Comparison of ENCODE assay signal across 8 cellular contexts in the genomic region with DNA sequence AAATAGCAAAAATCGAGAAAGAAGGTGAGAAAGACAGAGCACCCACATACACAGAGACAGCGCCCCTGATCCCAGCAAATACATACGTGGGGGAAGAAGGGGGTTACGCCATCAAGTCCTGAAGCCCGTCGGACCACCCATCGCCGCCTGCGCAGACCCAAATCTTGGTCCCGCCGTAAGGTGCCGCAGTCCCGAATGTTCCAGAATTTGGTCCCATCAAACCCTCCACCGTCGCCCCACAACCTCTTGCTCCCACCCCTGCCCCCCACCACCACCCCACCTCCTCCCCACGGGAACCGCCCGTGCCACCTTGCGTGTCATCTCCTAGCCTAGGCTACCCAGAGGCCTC.
DNase-seq lines count a peak whose midpoint lies in the region; FAIRE-seq and TF ChIP-seq lines count a peak whose summit lies in the region.

No MANE protein-coding gene starts in this region.

- DNase-seq in activated CD4-positive, alpha-beta T cell treated with anti-CD3 and anti-CD28 coated beads, Interleukin-2, amount 10 ng/mL, durations not matched to agents 7 days and 5 days = no peak
- no peak for DNase-seq in activated CD4-positive, alpha-beta T cell treated with anti-CD3 and anti-CD28 coated beads, Interleukin-2, amount 50 U/mL, for 1 hour
- DNase-seq in caudate nucleus (lab: John Stamatoyannopoulos, UW) (peak in 3 of 61 donors; percentile 69 to 81 (median 78)), mesothelial cell of epicardium (ENCODE audit: low spot score in 2 of 2, unreplicated experiment in 2 of 2) (no peak), type B pancreatic cell (ENCODE audit: extremely low spot score, unreplicated experiment) (no peak), urothelium cell line (ENCODE audit: low spot score) (no peak), NOMO-1 treated with DMSO at 0.1 percent for 48 hours (lab: John Stamatoyannopoulos, UW; ENCODE audit: unreplicated experiment) (no peak), SK-N-SH (no peak)

- no peaks in the 10 kb centered on the region for H4K20me1 ChIP-seq in SK-N-SH (ENCODE audit: insufficient read depth)

- FAIRE-seq in urothelium cell line (lab: Jason Lieb, UNC) = no peak

- H3K36me3 Mint-ChIP-seq in activated CD4-positive, alpha-beta T cell treated with anti-CD3 and anti-CD28 coated beads, Interleukin-2, amount 10 ng/mL, durations not matched to agents 7 days and 5 days (ENCODE audit: low read depth) = peaks cover 28% of the 10 kb centered on the region
- H3K36me3 Mint-ChIP-seq in mesothelial cell of epicardium (no peaks in the 10 kb centered on the region), type B pancreatic cell (peaks cover 10% of the 10 kb centered on the region)

- no peak overlapping the region for H2AFZ ChIP-seq in SK-N-SH (ENCODE audit: low read depth)

- H3F3A ChIP-seq in SK-N-SH (replicated peaks; ENCODE audit: insufficient read depth) = no peaks in the 10 kb centered on the region

- peak overlapping the region; percentile 70 for H3K4me3 Mint-ChIP-seq in activated CD4-positive, alpha-beta T cell treated with anti-CD3 and anti-CD28 coated beads, Interleukin-2, amount 10 ng/mL, durations not matched to agents 7 days and 5 days
- H3K4me3 Mint-ChIP-seq in mesothelial cell of epicardium = peak overlapping the region; percentile 50
- H3K4me3 Mint-ChIP-seq in type B pancreatic cell = peak overlapping the region; percentile 79

- no peaks in the 10 kb centered on the region; the same call in 1 of the 2 replicates for H3K79me2 ChIP-seq in SK-N-SH (ENCODE audit: insufficient read depth)

- no peak for TF ChIP-seq EP300 in SK-N-SH (IDR thresholded peaks at IDR 0.05; ENCODE audit: borderline replicate concordance in 1 of 2, low read depth in 1 of 2, low read length in 1 of 2)

- H3K9me3 Mint-ChIP-seq in activated CD4-positive, alpha-beta T cell treated with anti-CD3 and anti-CD28 coated beads, Interleukin-2, amount 10 ng/mL, durations not matched to agents 7 days and 5 days = no peaks in the 10 kb centered on the region
- no peaks in the 10 kb centered on the region for H3K9me3 Mint-ChIP-seq in mesothelial cell of epicardium
- no peaks in the 10 kb centered on the region for H3K9me3 Mint-ChIP-seq in type B pancreatic cell

- H3K27me3 ChIP-seq in SK-N-SH (ENCODE audit: insufficient read depth) = no peaks in the 10 kb centered on the region

- TF ChIP-seq CTCF in mesothelial cell of epicardium (IDR thresholded peaks at IDR 0.05; ENCODE audit: unreplicated experiment) (no peak), type B pancreatic cell (conservative IDR thresholded peaks at IDR 0.05) (no peak), SK-N-SH (IDR thresholded peaks at IDR 0.05) (no peak)

- peaks cover 69% of the 10 kb centered on the region for H3K4me1 Mint-ChIP-seq in activated CD4-positive, alpha-beta T cell treated with anti-CD3 and anti-CD28 coated beads, Interleukin-2, amount 10 ng/mL, durations not matched to agents 7 days and 5 days
- peaks cover 14% of the 10 kb centered on the region for H3K4me1 Mint-ChIP-seq in mesothelial cell of epicardium
- peaks cover 16% of the 10 kb centered on the region for H3K4me1 Mint-ChIP-seq in type B pancreatic cell (ENCODE audit: unreplicated experiment)

- TF ChIP-seq RAD21 in SK-N-SH (IDR thresholded peaks at IDR 0.05; ENCODE audit: low read length) = no peak

- H3K27ac ChIP-seq in caudate nucleus (ENCODE audit: low read depth, low read length) (peak overlapping the region; percentile 100), SK-N-SH (ENCODE audit: low read depth in 2 of 2, low read length in 1 of 2) (no peak overlapping the region)

- no peaks in the 10 kb centered on the region for H3K9me3 ChIP-seq in SK-N-SH

- H3K4me3 ChIP-seq in SK-N-SH (ENCODE audit: low read depth in 2 of 2, low read length in 1 of 2) = no peak overlapping the region

- H3K4me2 ChIP-seq in SK-N-SH = no peak overlapping the region

- CTCF ChIA-PET in activated CD4-positive, alpha-beta T cell treated with anti-CD3 and anti-CD28 coated beads, Interleukin-2, amount 10 ng/mL, durations not matched to agents 7 days and 5 days (lab: Charles Lee) = interaction anchor here (0.7 to 4.6 kb wide), 17 partner anchors 8 to 139 kb away, joined by 3 to 39 read pairs (median 6); no protein-coding TSS in a partner anchor
- CTCF ChIA-PET in SK-N-SH (lab: Yijun Ruan, JAX) = interaction anchor here (0.5 to 2.8 kb wide), 12 partner anchors 12 to 214 kb away, joined by 3 to 14 read pairs (median 4); no protein-coding TSS in a partner anchor

- WGBS in SK-N-SH (ENCODE audit: low lambda C conversion rate) = 82% methylated on average over 19 of the region's 19 CpGs

- no peak overlapping the region for H3K9ac ChIP-seq in SK-N-SH

- H3K9me2 ChIP-seq in SK-N-SH = no peaks in the 10 kb centered on the region

- H3K27me3 Mint-ChIP-seq in activated CD4-positive, alpha-beta T cell treated with anti-CD3 and anti-CD28 coated beads, Interleukin-2, amount 10 ng/mL, durations not matched to agents 7 days and 5 days = peaks cover 2% of the 10 kb centered on the region
- H3K27me3 Mint-ChIP-seq in mesothelial cell of epicardium (ENCODE audit: low read depth) = peaks cover 2% of the 10 kb centered on the region
- H3K27me3 Mint-ChIP-seq in type B pancreatic cell = peaks cover 4% of the 10 kb centered on the region

- H3K27ac Mint-ChIP-seq in activated CD4-positive, alpha-beta T cell treated with anti-CD3 and anti-CD28 coated beads, Interleukin-2, amount 10 ng/mL, durations not matched to agents 7 days and 5 days = peak overlapping the region; percentile 95
- H3K27ac Mint-ChIP-seq in mesothelial cell of epicardium (peak overlapping the region; percentile 90), type B pancreatic cell (peak overlapping the region; percentile 90)

- H3K36me3 ChIP-seq in SK-N-SH (replicated peaks in 1 of 2; ENCODE audit: control insufficient read depth in 1 of 2, insufficient read depth in 2 of 2, low read length in 1 of 2) = peaks cover 0 to 5% of the 10 kb centered on the region in 2 experiments

- POLR2A ChIA-PET in activated CD4-positive, alpha-beta T cell treated with anti-CD3 and anti-CD28 coated beads, Interleukin-2, amount 10 ng/mL, durations not matched to agents 7 days and 5 days (lab: Charles Lee) = interaction anchor here (1.1 kb wide), 1 partner anchor 45 kb away, joined by 5 read pairs; no protein-coding TSS in a partner anchor
- POLR2A ChIA-PET in SK-N-SH (lab: Yijun Ruan, JAX) = no interaction called here

- peaks cover 0 to 5% of the 10 kb centered on the region in 2 experiments; a peak in 1 of 4 replicates for H3K4me1 ChIP-seq in SK-N-SH (ENCODE audit: control insufficient read depth in 1 of 2, insufficient read depth in 2 of 2, low read depth in 1 of 2, low read length in 1 of 2)

TF ChIP-seq in SK-N-SH, 30 proteins besides CTCF, POLR2A, EP300 and RAD21 (continues in another document):
- TF ChIP-seq, protein P1, sequence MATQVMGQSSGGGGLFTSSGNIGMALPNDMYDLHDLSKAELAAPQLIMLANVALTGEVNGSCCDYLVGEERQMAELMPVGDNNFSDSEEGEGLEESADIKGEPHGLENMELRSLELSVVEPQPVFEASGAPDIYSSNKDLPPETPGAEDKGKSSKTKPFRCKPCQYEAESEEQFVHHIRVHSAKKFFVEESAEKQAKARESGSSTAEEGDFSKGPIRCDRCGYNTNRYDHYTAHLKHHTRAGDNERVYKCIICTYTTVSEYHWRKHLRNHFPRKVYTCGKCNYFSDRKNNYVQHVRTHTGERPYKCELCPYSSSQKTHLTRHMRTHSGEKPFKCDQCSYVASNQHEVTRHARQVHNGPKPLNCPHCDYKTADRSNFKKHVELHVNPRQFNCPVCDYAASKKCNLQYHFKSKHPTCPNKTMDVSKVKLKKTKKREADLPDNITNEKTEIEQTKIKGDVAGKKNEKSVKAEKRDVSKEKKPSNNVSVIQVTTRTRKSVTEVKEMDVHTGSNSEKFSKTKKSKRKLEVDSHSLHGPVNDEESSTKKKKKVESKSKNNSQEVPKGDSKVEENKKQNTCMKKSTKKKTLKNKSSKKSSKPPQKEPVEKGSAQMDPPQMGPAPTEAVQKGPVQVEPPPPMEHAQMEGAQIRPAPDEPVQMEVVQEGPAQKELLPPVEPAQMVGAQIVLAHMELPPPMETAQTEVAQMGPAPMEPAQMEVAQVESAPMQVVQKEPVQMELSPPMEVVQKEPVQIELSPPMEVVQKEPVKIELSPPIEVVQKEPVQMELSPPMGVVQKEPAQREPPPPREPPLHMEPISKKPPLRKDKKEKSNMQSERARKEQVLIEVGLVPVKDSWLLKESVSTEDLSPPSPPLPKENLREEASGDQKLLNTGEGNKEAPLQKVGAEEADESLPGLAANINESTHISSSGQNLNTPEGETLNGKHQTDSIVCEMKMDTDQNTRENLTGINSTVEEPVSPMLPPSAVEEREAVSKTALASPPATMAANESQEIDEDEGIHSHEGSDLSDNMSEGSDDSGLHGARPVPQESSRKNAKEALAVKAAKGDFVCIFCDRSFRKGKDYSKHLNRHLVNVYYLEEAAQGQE (IDR thresholded peaks at IDR 0.05; ENCODE audit: low read depth, low read length) = no peak
- TF ChIP-seq, protein P2, sequence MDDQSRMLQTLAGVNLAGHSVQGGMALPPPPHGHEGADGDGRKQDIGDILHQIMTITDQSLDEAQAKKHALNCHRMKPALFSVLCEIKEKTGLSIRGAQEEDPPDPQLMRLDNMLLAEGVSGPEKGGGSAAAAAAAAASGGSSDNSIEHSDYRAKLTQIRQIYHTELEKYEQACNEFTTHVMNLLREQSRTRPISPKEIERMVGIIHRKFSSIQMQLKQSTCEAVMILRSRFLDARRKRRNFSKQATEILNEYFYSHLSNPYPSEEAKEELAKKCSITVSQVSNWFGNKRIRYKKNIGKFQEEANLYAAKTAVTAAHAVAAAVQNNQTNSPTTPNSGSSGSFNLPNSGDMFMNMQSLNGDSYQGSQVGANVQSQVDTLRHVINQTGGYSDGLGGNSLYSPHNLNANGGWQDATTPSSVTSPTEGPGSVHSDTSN (IDR thresholded peaks at IDR 0.05) = no peak
- TF ChIP-seq ELF1 (IDR thresholded peaks at IDR 0.05) (no peak), RXRA (IDR thresholded peaks at IDR 0.05; ENCODE audit: borderline replicate concordance, low read depth) (no peak), EZH2phosphoT487 (IDR thresholded peaks at IDR 0.05; ENCODE audit: borderline replicate concordance, low read depth) (no peak), ZBTB33 (IDR thresholded peaks at IDR 0.05; ENCODE audit: borderline replicate concordance, low read depth) (no peak)
